9 cellular contexts compared by ENCODE assay signal in the genomic region with DNA sequence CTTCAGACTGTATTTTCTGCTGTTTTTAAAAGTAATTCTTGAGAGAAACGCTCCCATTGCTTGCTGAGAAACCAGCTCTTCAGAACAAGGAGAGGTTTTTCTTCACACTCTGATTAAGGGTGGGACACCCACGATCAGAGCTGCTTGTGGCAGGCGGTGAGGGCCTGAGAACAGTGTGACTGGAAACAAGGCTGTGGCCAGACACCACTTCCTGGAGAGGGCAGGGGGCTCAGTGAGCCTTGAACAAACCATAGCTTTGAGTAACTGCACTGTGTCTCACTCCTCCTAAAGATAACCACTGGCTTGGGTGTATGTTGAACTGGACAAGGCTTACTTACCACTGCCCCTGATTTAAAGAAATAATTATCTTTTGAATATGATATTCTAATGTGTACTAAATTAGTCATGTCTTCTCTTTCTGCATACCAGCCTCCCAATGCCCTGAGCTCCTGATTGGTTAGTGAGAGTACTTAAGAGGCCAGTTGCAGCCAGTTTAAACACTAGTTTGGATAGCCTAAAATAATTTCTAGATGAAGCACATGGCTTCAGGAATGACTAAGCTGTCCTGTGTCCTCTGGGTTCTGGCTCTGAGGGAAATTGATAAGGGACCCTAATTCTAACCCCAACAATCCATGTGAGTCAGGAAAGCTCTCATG. TPM values are rescaled to one million over a fixed set of nuclear protein-coding genes. Genes with fewer than 3 reads are reported as not detected.
DNase-seq lines count a peak whose midpoint lies in the region; ATAC-seq, FAIRE-seq and TF ChIP-seq lines count a peak whose summit lies in the region.
"Had no signal": no experiment of that assay in that cellular context is flagged by ENCODE, and none has a peak within 500 bp of the region (broad histone marks: within the 10 kb centered on the region; RNA-seq: fewer than 3 reads in every experiment).

No MANE protein-coding gene starts in this region.

- no peak overlapping the region for H3K4me2 ChIP-seq in H1 (ENCODE audit: insufficient read depth in 1 of 2, low read depth in 2 of 2, low read length in 2 of 2)

- peaks cover 0 to 13% (median 3%) of the 10 kb centered on the region in 4 experiments; a peak in 5 of 7 replicates for H3K4me1 ChIP-seq in H1 (replicated peaks in 1 of 4; ENCODE audit: control insufficient read depth in 3 of 4, insufficient read depth in 4 of 4, low read length in 3 of 4)
- H3K4me1 ChIP-seq in HAP-1 = peaks cover 12% of the 10 kb centered on the region
- H3K4me1 ChIP-seq: right lobe of liver had no signal

- H2BK15ac ChIP-seq in H1 (ENCODE audit: low read length) = no peak overlapping the region

- no peak overlapping the region for H3K4me3 Mint-ChIP-seq in glutamatergic neuron (ENCODE audit: unreplicated experiment)

- no peak overlapping the region for H4K8ac ChIP-seq in H1 (ENCODE audit: extremely low read depth, insufficient read depth, low read length)

- in situ Hi-C loops in HAP-1 (cut with MboI; ENCODE audit: low sequenced_read_pairs) = no loop called here

- H2BK20ac ChIP-seq in H1 (ENCODE audit: low read length) = no peak overlapping the region

- ATAC-seq in GM21786 (IDR thresholded peaks at IDR 0.05; ENCODE audit: unreplicated experiment) = peak; percentile 79
- no peak for ATAC-seq in left cardiac atrium

- TF ChIP-seq CTCF in GM10248 (IDR thresholded peaks at IDR 0.05; ENCODE audit: control extremely low read depth, extremely low read depth, low read depth, missing control alignments) (no peak), NB4 (IDR thresholded peaks at IDR 0.05; ENCODE audit: low read depth, low read length) (no peak), H1 (IDR thresholded peaks at IDR 0.05; ENCODE audit: control extremely low read depth in 1 of 3, insufficient read depth in 1 of 3, low read depth in 1 of 3, low read length in 3 of 3) (no peak), glutamatergic neuron (IDR thresholded peaks at IDR 0.05; ENCODE audit: partially characterized antibody, unreplicated experiment) (no peak)

- H3K36me3 Mint-ChIP-seq in glutamatergic neuron (ENCODE audit: unreplicated experiment) = no peaks in the 10 kb centered on the region

- no peaks in the 10 kb centered on the region for H3K79me2 ChIP-seq in H1 (ENCODE audit: control insufficient read depth in 1 of 2, insufficient read depth in 2 of 2, low read length in 2 of 2)

- no peak overlapping the region; the same call in 1 of the 2 replicates for H3K18ac ChIP-seq in H1 (ENCODE audit: extremely low read depth, low read length)

- 0 out of 2 replicates have a peak overlapping the region, but pooled peaks have one; percentile 77 for H2BK5ac ChIP-seq in H1 (ENCODE audit: low read depth, low read length)

- H3K9me3 ChIP-seq in H1 (ENCODE audit: insufficient read depth in 2 of 2, low read depth in 1 of 2, low read length in 1 of 2) (no peaks in the 10 kb centered on the region), HAP-1 (no peaks in the 10 kb centered on the region)
- H3K9me3 ChIP-seq: right lobe of liver had no signal

- H3K23ac ChIP-seq in H1 (ENCODE audit: insufficient read length) = no peak overlapping the region

- H3K36me3 ChIP-seq in H1 (ENCODE audit: control insufficient read depth in 2 of 4, insufficient read depth in 4 of 4, low read length in 3 of 4) (no peaks in the 10 kb centered on the region), HAP-1 (replicated peaks) (no peaks in the 10 kb centered on the region)
- H3K36me3 ChIP-seq: right lobe of liver had no signal

- no peak overlapping the region for H3K27ac Mint-ChIP-seq in glutamatergic neuron (ENCODE audit: unreplicated experiment)

- no peak for TF ChIP-seq POLR2A in NB4 (IDR thresholded peaks at IDR 0.05; ENCODE audit: extremely low read depth, insufficient read length)
- TF ChIP-seq POLR2A in H1 (IDR thresholded peaks at IDR 0.05; ENCODE audit: control extremely low read depth in 1 of 2, low read depth in 2 of 2, low read length in 2 of 2) = no peak

- no peaks in the 10 kb centered on the region for H3K23me2 ChIP-seq in H1 (ENCODE audit: low read depth, low read length)

- no peak for TF ChIP-seq EP300 in H1 (IDR thresholded peaks at IDR 0.05; ENCODE audit: borderline replicate concordance in 1 of 2, low read depth in 2 of 2, low read length in 2 of 2)

- H2BK12ac ChIP-seq in H1 (ENCODE audit: low read depth, low read length) = peak overlapping the region; percentile 81

- H3K9ac ChIP-seq in H1 (replicated peaks in 1 of 4; ENCODE audit: extremely low read depth in 1 of 4, low read depth in 3 of 4, low read length in 3 of 4) = no peak overlapping the region

- no peaks in the 10 kb centered on the region for H3K27me3 ChIP-seq in H1 (replicated peaks in 1 of 4; ENCODE audit: control insufficient read depth in 3 of 4, extremely low read depth in 1 of 4, insufficient read depth in 3 of 4, low read length in 3 of 4)
- H3K27me3 ChIP-seq in HAP-1 (ENCODE audit: low read depth) = no peaks in the 10 kb centered on the region
- H3K27me3 ChIP-seq: right lobe of liver had no signal

- H3K79me1 ChIP-seq in H1 (ENCODE audit: low read depth, low read length) = no peaks in the 10 kb centered on the region

- H3K27ac ChIP-seq in H1 (ENCODE audit: low read depth, low read length) = peak overlapping the region; percentile 25; the same call in 1 of the 2 replicates
- H3K27ac ChIP-seq: right lobe of liver had no signal

- 79% methylated on average over 3 of the region's 3 CpGs; no CpG with 5 or more reads in 1 of the 2 experiments for WGBS in H1 (ENCODE audit: extremely low coverage in 1 of 2, insufficient coverage in 1 of 2, insufficient read length in 1 of 2, insufficient replicate concordance in 2 of 2, low coverage in 1 of 2, low lambda C conversion rate in 2 of 2, missing lambda C conversion rate in 1 of 2), 2 experiments

- H3K4me3 ChIP-seq in NB4 (ENCODE audit: low read depth, low read length) (no peak overlapping the region), H1 (ENCODE audit: extremely low read depth in 1 of 4, insufficient read depth in 2 of 4, low read depth in 3 of 4, low read length in 4 of 4) (no peak overlapping the region), HAP-1 (no peak overlapping the region)
- H3K4me3 ChIP-seq: right lobe of liver had no signal

- H4K91ac ChIP-seq in H1 (replicated peaks; ENCODE audit: insufficient read length, low read length) = peak overlapping the region; percentile 44

- no peak overlapping the region for H3K56ac ChIP-seq in H1 (replicated peaks; ENCODE audit: insufficient read length, low read depth, low read length)

- no peak overlapping the region for H2BK120ac ChIP-seq in H1 (replicated peaks; ENCODE audit: low read depth, low read length)

- TF ChIP-seq RAD21 in H1 (IDR thresholded peaks at IDR 0.05 in 1 of 2, conservative IDR thresholded peaks at IDR 0.05 in 1 of 2; ENCODE audit: low read depth in 2 of 2, low read length in 2 of 2) = no peak

- CTCF ChIA-PET in GM10248 (lab: Yijun Ruan, JAX) (no interaction called here), H1 (lab: Charles Lee; ENCODE audit: partially characterized antibody) (no interaction called here)

- POLR2A ChIA-PET in GM10248 (lab: Yijun Ruan, JAX) = no interaction called here
- POLR2A ChIA-PET in H1 (lab: Charles Lee; ENCODE audit: partially characterized antibody) = no interaction called here

- no peak overlapping the region for H2AFZ ChIP-seq in H1 (ENCODE audit: low read length)

- H2AK5ac ChIP-seq in H1 (ENCODE audit: low read depth, low read length) = no peak overlapping the region

- no peak for FAIRE-seq in H1 (lab: Jason Lieb, UNC)

- no peak overlapping the region for H4K5ac ChIP-seq in H1 (ENCODE audit: insufficient read length, low read depth, low read length)

- H4K20me1 ChIP-seq in H1 (replicated peaks in 1 of 2; ENCODE audit: control insufficient read depth in 1 of 2, insufficient read depth in 2 of 2, low read length in 2 of 2) = no peaks in the 10 kb centered on the region

- no peaks in the 10 kb centered on the region for H3K4me1 Mint-ChIP-seq in glutamatergic neuron (ENCODE audit: low read depth, unreplicated experiment)

- H3K14ac ChIP-seq in H1 (ENCODE audit: insufficient read length) = no peak overlapping the region

- intact Hi-C loops in left cardiac atrium (cut with DNase I) = no loop called here

- H3K4ac ChIP-seq in H1 (replicated peaks; ENCODE audit: insufficient read length, low read depth, low read length) = no peak overlapping the region

- DNase-seq in GM10248 (ENCODE audit: extremely low spot score) (peak; percentile 18), NB4 (ENCODE audit: low read depth) (peak; percentile 20), H1 (ENCODE audit: low read depth in 1 of 2, low spot score in 2 of 2) (no peak), HAP-1 (ENCODE audit: low spot score in 2 of 2) (no peak), glutamatergic neuron (no peak), left cardiac atrium (no peak), foreskin melanocyte (no peak)
- DNase-seq: right lobe of liver had no signal

- H3K9me3 Mint-ChIP-seq in glutamatergic neuron (ENCODE audit: unreplicated experiment) = peaks cover 2% of the 10 kb centered on the region

- H3K27me3 Mint-ChIP-seq in glutamatergic neuron (ENCODE audit: unreplicated experiment) = peaks cover 2% of the 10 kb centered on the region

TF ChIP-seq in H1, 55 proteins besides CTCF, POLR2A, EP300 and RAD21:
- TF ChIP-seq KDM5A (IDR thresholded peaks at IDR 0.05; ENCODE audit: low read length) = no peak
- no peak for TF ChIP-seq BCL11A (IDR thresholded peaks at IDR 0.05; ENCODE audit: low read depth in 2 of 2, low read length in 2 of 2)

RNA-seq across cellular contexts. Expression of a gene that starts 3.7 kb away (rescaled TPM):
- not detected in 2 replicates for total RNA-seq in H1 (2021; fragmentation: NEBNext Ultra II Directional; extraction: Animal tissue kit (Norgen Biotek cat#: 25700))
- polyA plus RNA-seq in H1 (2011; rRNA removed) = not detected in 2 replicates
- polyA plus RNA-seq in H1 (2011; cell fraction: cytosol; rRNA removed) = not detected
- polyA plus RNA-seq in H1 (2011; cell fraction: nucleus; rRNA removed) = not detected
- not detected in 4 replicates for polyA plus RNA-seq in H1 (2012, experiment 1 of 2)
- polyA plus RNA-seq in H1 (2012, experiment 2 of 2) = not detected
- polyA plus RNA-seq in H1 (2013, experiment 1 of 2) = not detected
- polyA plus RNA-seq in H1 (2013, experiment 2 of 2) = not detected
- polyA minus RNA-seq in H1 (2011; rRNA and poly(A)+ RNA removed) = not detected in 2 replicates
- polyA minus RNA-seq in H1 (2011; cell fraction: cytosol; rRNA and poly(A)+ RNA removed) = not detected
- polyA minus RNA-seq in H1 (2011; cell fraction: nucleus; rRNA and poly(A)+ RNA removed) = not detected
- total RNA-seq in glutamatergic neuron (ENCODE audit: unreplicated experiment) (not detected), left cardiac atrium (under 1 TPM in 1 of 2 donors, not detected in 1; 0.53 TPM)

RNA-seq across cellular contexts. Expression of a gene that starts 31.5 kb away (rescaled TPM):
- total RNA-seq in H1 (2021; fragmentation: NEBNext Ultra II Directional; extraction: Animal tissue kit (Norgen Biotek cat#: 25700)) = not detected in 2 replicates
- not detected in 2 replicates for polyA plus RNA-seq in H1 (2011; rRNA removed)
- not detected for polyA plus RNA-seq in H1 (2011; cell fraction: cytosol; rRNA removed)
- not detected for polyA plus RNA-seq in H1 (2011; cell fraction: nucleus; rRNA removed)
- 0.13 TPM in 1 of 4 replicates, not detected in the others for polyA plus RNA-seq in H1 (2012, experiment 1 of 2)
- polyA plus RNA-seq in H1 (2012, experiment 2 of 2) = not detected
- not detected for polyA plus RNA-seq in H1 (2013, experiment 1 of 2)
- polyA plus RNA-seq in H1 (2013, experiment 2 of 2) = not detected
- not detected in 2 replicates for polyA minus RNA-seq in H1 (2011; rRNA and poly(A)+ RNA removed)
- polyA minus RNA-seq in H1 (2011; cell fraction: cytosol; rRNA and poly(A)+ RNA removed) = not detected
- not detected for polyA minus RNA-seq in H1 (2011; cell fraction: nucleus; rRNA and poly(A)+ RNA removed)
- total RNA-seq in glutamatergic neuron (ENCODE audit: unreplicated experiment) (not detected), left cardiac atrium (10 to 100 TPM; 11.4 to 22.0 TPM)

Comparison
In these comparisons a context has a peak if more than half of its experiments do, and no peak if none do; other contexts are left out.
1. DNase-seq: peak in GM10248 (single experiment) and NB4 (single experiment); none in H1 (0 of 2), HAP-1 (0 of 2), glutamatergic neuron (single experiment), left cardiac atrium (single experiment) and foreskin melanocyte (single experiment).
2. RNA of a gene that starts 31.5 kb away (total RNA-seq): 11.4 to 22.0 TPM in left cardiac atrium; not detected in H1 and not detected in glutamatergic neuron (single experiment); every median in the first group is over 10 times any median in the second.